Comparison of ENCODE assay signal across 15 cellular contexts in genomic region chr2:10931710-10932255, GRCh38. TPM values are rescaled to one million over a fixed set of nuclear protein-coding genes. Genes with fewer than 3 reads are reported as not detected.
DNase-seq lines count a peak whose midpoint lies in the region; ATAC-seq, FAIRE-seq and TF ChIP-seq lines count a peak whose summit lies in the region.
"Had no signal": no experiment of that assay in that cellular context is flagged by ENCODE, and none has a peak within 500 bp of the region (broad histone marks: within the 10 kb centered on the region; RNA-seq: fewer than 3 reads in every experiment).

No MANE protein-coding gene starts in this region.

- no peaks in the 10 kb centered on the region for H3K9me3 ChIP-seq in BLaER1 treated with 17β-estradiol and CSF1 and Interleukin-3, amounts not matched to agents 10 nM and 100 nM (replicated peaks in 1 of 11)
- H3K9me3 ChIP-seq in H1 (ENCODE audit: insufficient read depth in 2 of 2, low read depth in 1 of 2, low read length in 1 of 2) = no peaks in the 10 kb centered on the region
- no peaks in the 10 kb centered on the region for H3K9me3 ChIP-seq in osteoblast (ENCODE audit: low read depth, low read length)
- H3K9me3 ChIP-seq: esophagus squamous epithelium, mucosa of descending colon had no signal

- no peak for TF ChIP-seq POLR2A in H1 (IDR thresholded peaks at IDR 0.05; ENCODE audit: control extremely low read depth in 1 of 2, low read depth in 2 of 2, low read length in 2 of 2)

- no peak overlapping the region for H4K5ac ChIP-seq in H1 (ENCODE audit: insufficient read length, low read depth, low read length)

- no peak for ATAC-seq in foreskin keratinocyte
- ATAC-seq in stimulated activated naive CD8-positive, alpha-beta T cell treated with anti-CD3 and anti-CD28 coated beads, Interleukin-15, Interleukin-2, amounts not matched to agents 100 U/mL and 50 U/mL, for 24 hours = no peak
- ATAC-seq: activated CD8-positive, alpha-beta T cell treated with anti-CD3 and anti-CD28 coated beads, Interleukin-2, amount 10 ng/mL, durations not matched to agents 7 days and 5 days; mucosa of descending colon had no signal

- peak overlapping the region; percentile 60; the same call in 1 of the 2 replicates for H2BK12ac ChIP-seq in H1 (ENCODE audit: low read depth, low read length)

- DNase-seq in LoVo (ENCODE audit: low spot score) (peak; percentile 32), H1 (ENCODE audit: low read depth in 1 of 2, low spot score in 2 of 2) (no peak), osteoblast (ENCODE audit: insufficient read length, low spot score, missing footprints) (peak; percentile 95), T-helper 9 cell (no peak), NOMO-1 treated with DMSO at 0.1 percent for 48 hours (lab: John Stamatoyannopoulos, UW; ENCODE audit: unreplicated experiment) (no peak), foreskin keratinocyte (no peak)
- DNase-seq in stimulated activated naive CD8-positive, alpha-beta T cell treated with anti-CD3 and anti-CD28 coated beads, Interleukin-15, Interleukin-2, amounts not matched to agents 100 U/mL and 50 U/mL, for 24 hours = no peak
- DNase-seq: activated CD8-positive, alpha-beta T cell treated with anti-CD3 and anti-CD28 coated beads, Interleukin-2, amount 10 ng/mL, durations not matched to agents 7 days and 5 days; CD4-positive, CD25-positive, alpha-beta regulatory T cell; esophagus squamous epithelium; immature natural killer cell; mucosa of descending colon; stimulated activated CD4-positive, alpha-beta T cell treated with anti-CD3 and anti-CD28 coated beads, Interleukin-4, amount 100 ng/mL, for 4 hours; stimulated activated naive CD4-positive, alpha-beta T cell had no signal

- peak overlapping the region in 10 of 11 experiments; percentile 17 to 89 (median 76); a peak in 18 of 22 replicates for H3K4me2 ChIP-seq in BLaER1 treated with 17β-estradiol and CSF1 and Interleukin-3, amounts not matched to agents 10 nM and 100 nM
- H3K4me2 ChIP-seq in H1 (ENCODE audit: insufficient read depth in 1 of 2, low read depth in 2 of 2, low read length in 2 of 2) (no peak overlapping the region), osteoblast (ENCODE audit: insufficient read depth, low read length) (no peak overlapping the region)

- H2AK5ac ChIP-seq in H1 (ENCODE audit: low read depth, low read length) = peak overlapping the region; percentile 75; the same call in 1 of the 2 replicates

- POLR2A ChIA-PET in H1 (lab: Charles Lee; ENCODE audit: partially characterized antibody) = no interaction called here

- TF ChIP-seq CTCF in H1 (IDR thresholded peaks at IDR 0.05; ENCODE audit: control extremely low read depth in 1 of 3, insufficient read depth in 1 of 3, low read depth in 1 of 3, low read length in 3 of 3) (no peak), osteoblast (IDR thresholded peaks at IDR 0.05; ENCODE audit: extremely low read depth, low read depth, low read length) (no peak), foreskin keratinocyte (conservative IDR thresholded peaks at IDR 0.05) (no peak)

- H3K4me3 ChIP-seq in BLaER1 treated with 17β-estradiol and CSF1 and Interleukin-3, amounts not matched to agents 10 nM and 100 nM = no peak overlapping the region
- H3K4me3 ChIP-seq in H1 (ENCODE audit: extremely low read depth in 1 of 4, insufficient read depth in 2 of 4, low read depth in 3 of 4, low read length in 4 of 4) = no peak overlapping the region
- no peak overlapping the region for H3K4me3 ChIP-seq in osteoblast (ENCODE audit: insufficient read depth, low read length)
- H3K4me3 ChIP-seq: esophagus squamous epithelium, mucosa of descending colon had no signal

- no peak for FAIRE-seq in H1 (lab: Jason Lieb, UNC)

- H4K91ac ChIP-seq in H1 (replicated peaks; ENCODE audit: insufficient read length, low read length) = no peak overlapping the region

- no peak overlapping the region; the same call in 1 of the 2 replicates for H3K18ac ChIP-seq in H1 (ENCODE audit: extremely low read depth, low read length)

- no peaks in the 10 kb centered on the region for H3K36me3 ChIP-seq in BLaER1 treated with 17β-estradiol and CSF1 and Interleukin-3, amounts not matched to agents 10 nM and 100 nM
- H3K36me3 ChIP-seq in H1 (ENCODE audit: control insufficient read depth in 2 of 4, insufficient read depth in 4 of 4, low read length in 3 of 4) (no peaks in the 10 kb centered on the region), osteoblast (ENCODE audit: insufficient read depth, low read length) (no peaks in the 10 kb centered on the region)
- H3K36me3 ChIP-seq: esophagus squamous epithelium had no signal

- H2BK15ac ChIP-seq in H1 (ENCODE audit: low read length) = peak overlapping the region; percentile 81; the same call in 1 of the 2 replicates

- H3K14ac ChIP-seq in H1 (ENCODE audit: insufficient read length) = no peak overlapping the region

- no peak overlapping the region for H3K4ac ChIP-seq in H1 (replicated peaks; ENCODE audit: insufficient read length, low read depth, low read length)

- H3K4me1 ChIP-seq in BLaER1 treated with 17β-estradiol and CSF1 and Interleukin-3, amounts not matched to agents 10 nM and 100 nM = peaks cover 31 to 55% (median 40%) of the 10 kb centered on the region in 10 experiments
- H3K4me1 ChIP-seq in H1 (replicated peaks in 1 of 4; ENCODE audit: control insufficient read depth in 3 of 4, insufficient read depth in 4 of 4, low read length in 3 of 4) = peaks cover 4 to 16% (median 11%) of the 10 kb centered on the region in 4 experiments
- peaks cover 35% of the 10 kb centered on the region for H3K4me1 ChIP-seq in osteoblast (ENCODE audit: insufficient read depth, low read length)
- no peaks in the 10 kb centered on the region for H3K4me1 ChIP-seq in foreskin keratinocyte

- H2BK5ac ChIP-seq in H1 (ENCODE audit: low read depth, low read length) = peak overlapping the region; percentile 18

- H4K20me1 ChIP-seq in BLaER1 treated with 17β-estradiol and CSF1 and Interleukin-3, amounts not matched to agents 10 nM and 100 nM = peaks cover 0 to 9% (median 0%) of the 10 kb centered on the region in 11 experiments; a peak in 1 of 22 replicates
- H4K20me1 ChIP-seq in H1 (replicated peaks in 1 of 2; ENCODE audit: control insufficient read depth in 1 of 2, insufficient read depth in 2 of 2, low read length in 2 of 2) = no peaks in the 10 kb centered on the region
- no peaks in the 10 kb centered on the region for H4K20me1 ChIP-seq in osteoblast (ENCODE audit: insufficient read depth, low read length)

- no peak overlapping the region for H3K56ac ChIP-seq in H1 (replicated peaks; ENCODE audit: insufficient read length, low read depth, low read length)

- H3K23ac ChIP-seq in H1 (ENCODE audit: insufficient read length) = no peak overlapping the region

- H3K9ac ChIP-seq in BLaER1 treated with 17β-estradiol and CSF1 and Interleukin-3, amounts not matched to agents 10 nM and 100 nM = 0 out of 22 replicates have a peak overlapping the region, but pooled peaks of 1 of the 11 experiments have one; percentile 16
- H3K9ac ChIP-seq in H1 (replicated peaks in 1 of 4; ENCODE audit: extremely low read depth in 1 of 4, low read depth in 3 of 4, low read length in 3 of 4) = no peak overlapping the region

- no peak overlapping the region for H2BK120ac ChIP-seq in H1 (replicated peaks; ENCODE audit: low read depth, low read length)

- no peak overlapping the region for H2AFZ ChIP-seq in H1 (ENCODE audit: low read length)
- H2AFZ ChIP-seq in osteoblast (ENCODE audit: low read length) = no peak overlapping the region

- H3K79me1 ChIP-seq in H1 (ENCODE audit: low read depth, low read length) = no peaks in the 10 kb centered on the region

- no peak overlapping the region for H4K8ac ChIP-seq in H1 (ENCODE audit: extremely low read depth, insufficient read depth, low read length)

- peak overlapping the region; percentile 7; the same call in 1 of the 2 replicates for H2BK20ac ChIP-seq in H1 (ENCODE audit: low read length)

- 95% methylated on average over 14 of the region's 14 CpGs; no CpG with 5 or more reads in 1 of the 2 experiments for WGBS in H1 (ENCODE audit: extremely low coverage in 1 of 2, insufficient coverage in 1 of 2, insufficient read length in 1 of 2, insufficient replicate concordance in 2 of 2, low coverage in 1 of 2, low lambda C conversion rate in 2 of 2, missing lambda C conversion rate in 1 of 2), 2 experiments

- TF ChIP-seq EP300 in H1 (IDR thresholded peaks at IDR 0.05; ENCODE audit: borderline replicate concordance in 1 of 2, low read depth in 2 of 2, low read length in 2 of 2) = no peak

- no peak for TF ChIP-seq RAD21 in H1 (IDR thresholded peaks at IDR 0.05 in 1 of 2, conservative IDR thresholded peaks at IDR 0.05 in 1 of 2; ENCODE audit: low read depth in 2 of 2, low read length in 2 of 2)

- H3K79me2 ChIP-seq in H1 (ENCODE audit: control insufficient read depth in 1 of 2, insufficient read depth in 2 of 2, low read length in 2 of 2) (no peaks in the 10 kb centered on the region), osteoblast (ENCODE audit: insufficient read depth, low read length) (no peaks in the 10 kb centered on the region)

- H3K23me2 ChIP-seq in H1 (ENCODE audit: low read depth, low read length) = no peaks in the 10 kb centered on the region; the same call in 1 of the 2 replicates

- CTCF ChIA-PET in H1 (lab: Charles Lee; ENCODE audit: partially characterized antibody) = interaction anchor here (0.8 to 11.9 kb wide), 5 partner anchors 11 to 193 kb away, joined by 3 to 125 read pairs (median 6); partner anchors contain the start of gene KCNF1

- no peak overlapping the region for H3K27ac ChIP-seq in BLaER1 treated with 17β-estradiol and CSF1 and Interleukin-3, amounts not matched to agents 10 nM and 100 nM
- H3K27ac ChIP-seq in H1 (ENCODE audit: low read depth, low read length) = no peak overlapping the region
- peak overlapping the region; percentile 54 for H3K27ac ChIP-seq in osteoblast (ENCODE audit: low read depth, low read length)
- no peak overlapping the region for H3K27ac ChIP-seq in foreskin keratinocyte
- H3K27ac ChIP-seq: esophagus squamous epithelium had no signal

- peaks cover 0 to 27% (median 5%) of the 10 kb centered on the region in 11 experiments; a peak in 8 of 22 replicates for H3K27me3 ChIP-seq in BLaER1 treated with 17β-estradiol and CSF1 and Interleukin-3, amounts not matched to agents 10 nM and 100 nM
- no peaks in the 10 kb centered on the region for H3K27me3 ChIP-seq in H1 (replicated peaks in 1 of 4; ENCODE audit: control insufficient read depth in 3 of 4, extremely low read depth in 1 of 4, insufficient read depth in 3 of 4, low read length in 3 of 4)
- H3K27me3 ChIP-seq in osteoblast (ENCODE audit: insufficient read depth, low read length) = peaks cover 30% of the 10 kb centered on the region
- peaks cover 40% of the 10 kb centered on the region for H3K27me3 ChIP-seq in foreskin keratinocyte

RNA-seq across cellular contexts. Expression of gene KCNF1, which starts 20.0 kb away (rescaled TPM):
- 0.48 and 0.90 TPM in 2 replicates for total RNA-seq in H1 (2021; fragmentation: NEBNext Ultra II Directional; extraction: Animal tissue kit (Norgen Biotek cat#: 25700))
- polyA plus RNA-seq in H1 (2011; rRNA removed) = 1.5 and 1.6 TPM in 2 replicates
- 1.4 TPM for polyA plus RNA-seq in H1 (2011; cell fraction: cytosol; rRNA removed)
- polyA plus RNA-seq in H1 (2011; cell fraction: nucleus; rRNA removed) = 1.4 TPM
- 0.74 to 0.92 TPM (median 0.86 TPM) in 4 replicates for polyA plus RNA-seq in H1 (2012, experiment 1 of 2)
- 0.71 TPM for polyA plus RNA-seq in H1 (2012, experiment 2 of 2)
- polyA plus RNA-seq in H1 (2013, experiment 1 of 2) = 1.0 TPM
- polyA plus RNA-seq in H1 (2013, experiment 2 of 2) = 1.2 TPM
- 0.68 and 1.6 TPM in 2 replicates for polyA minus RNA-seq in H1 (2011; rRNA and poly(A)+ RNA removed)
- 0.95 TPM for polyA minus RNA-seq in H1 (2011; cell fraction: cytosol; rRNA and poly(A)+ RNA removed)
- polyA minus RNA-seq in H1 (2011; cell fraction: nucleus; rRNA and poly(A)+ RNA removed) = 1.4 TPM
- under 0.01 TPM in 1 of 2 replicates, not detected in the other for total RNA-seq in osteoblast
- total RNA-seq in foreskin keratinocyte = 0.04 TPM in 1 of 2 replicates, not detected in the other
- 0.02 and 0.07 TPM in 2 replicates for polyA plus RNA-seq in foreskin keratinocyte
- total RNA-seq: activated CD8-positive, alpha-beta T cell treated with anti-CD3 and anti-CD28 coated beads, Interleukin-2, amount 10 ng/mL, durations not matched to agents 7 days and 5 days; CD4-positive, CD25-positive, alpha-beta regulatory T cell had no signal
- polyA plus RNA-seq: CD4-positive, CD25-positive, alpha-beta regulatory T cell; immature natural killer cell had no signal

Comparison
In these comparisons a context has a peak if more than half of its experiments do, and no peak if none do; other contexts are left out.
1. H3K4me2 ChIP-seq: peak in BLaER1 treated with 17β-estradiol and CSF1 and Interleukin-3, amounts not matched to agents 10 nM and 100 nM (10 of 11); none in H1 (0 of 2) and osteoblast (single experiment).
2. DNase-seq: peak in LoVo (single experiment) and osteoblast (single experiment); none in H1 (0 of 2), T-helper 9 cell (single experiment), NOMO-1 treated with DMSO at 0.1 percent for 48 hours (single experiment), foreskin keratinocyte (0 of 2) and stimulated activated naive CD8-positive, alpha-beta T cell treated with anti-CD3 and anti-CD28 coated beads, Interleukin-15, Interleukin-2, amounts not matched to agents 100 U/mL and 50 U/mL, for 24 hours (single experiment).